ENCODE assay signal across 10 cellular contexts in genomic region chr15:34435658-34436057, GRCh38. TPM values are rescaled to one million over a fixed set of nuclear protein-coding genes. Genes with fewer than 3 reads are reported as not detected.
DNase-seq lines count a peak whose midpoint lies in the region; TF ChIP-seq lines count a peak whose summit lies in the region.
"Had no signal": no experiment of that assay in that cellular context is flagged by ENCODE, and none has a peak within 500 bp of the region (broad histone marks: within the 10 kb centered on the region; RNA-seq: fewer than 3 reads in every experiment).

No MANE protein-coding gene starts in this region.

- TF ChIP-seq CTCF in MM.1S (IDR thresholded peaks at IDR 0.05; ENCODE audit: low read length), result no peak
- TF ChIP-seq CTCF in breast epithelium (IDR thresholded peaks at IDR 0.05), result no peak

- no peak overlapping the region for H3K27ac ChIP-seq in CD8-positive, alpha-beta memory T cell (ENCODE audit: low read depth, low read length)
- H3K27ac ChIP-seq in MM.1S (ENCODE audit: low read length) (no peak overlapping the region), breast epithelium (no peak overlapping the region)
- H3K27ac ChIP-seq: cardiac muscle cell had no signal

- H3K36me3 Mint-ChIP-seq in CD8-positive, alpha-beta memory T cell, result peaks cover 0 to 45% (median 2%) of the 10 kb centered on the region in 3 donors

- peak overlapping the region in 5 of 7 donors; percentile 68 to 89 (median 86) for H3K4me3 Mint-ChIP-seq in CD8-positive, alpha-beta memory T cell

- H3K9ac ChIP-seq in MM.1S (ENCODE audit: low read length), result peak overlapping the region; percentile 78; the same call in 1 of the 2 replicates

- H3K27me3 ChIP-seq in CD8-positive, alpha-beta memory T cell (ENCODE audit: insufficient read depth, low read length, poor library complexity, severe bottlenecking), result no peaks in the 10 kb centered on the region
- no peaks in the 10 kb centered on the region for H3K27me3 ChIP-seq in MM.1S (replicated peaks; ENCODE audit: insufficient read depth, low read length)
- no peaks in the 10 kb centered on the region for H3K27me3 ChIP-seq in breast epithelium
- H3K27me3 ChIP-seq in neuron (ENCODE audit: insufficient read depth, low read length), result no peaks in the 10 kb centered on the region
- H3K27me3 ChIP-seq: cardiac muscle cell had no signal

- peaks cover 6% of the 10 kb centered on the region; the same call in 1 of the 2 replicates for H4K20me1 ChIP-seq in MM.1S (ENCODE audit: insufficient read depth, low read length)

- no peaks in the 10 kb centered on the region for H3K36me3 ChIP-seq in CD8-positive, alpha-beta memory T cell (ENCODE audit: insufficient read depth, low read length)
- H3K36me3 ChIP-seq in MM.1S (replicated peaks; ENCODE audit: insufficient read depth, low read length) (no peaks in the 10 kb centered on the region), breast epithelium (no peaks in the 10 kb centered on the region), neuron (ENCODE audit: insufficient read depth, low read length) (peaks cover 10% of the 10 kb centered on the region)

- H3K9me3 Mint-ChIP-seq in CD8-positive, alpha-beta memory T cell, result no peaks in the 10 kb centered on the region

- POLR2A ChIA-PET in CD8-positive, alpha-beta memory T cell (lab: Charles Lee), result no interaction called here

- no peak for DNase-seq in CD8-positive, alpha-beta memory T cell
- DNase-seq in MM.1S (no peak), breast epithelium (ENCODE audit: low spot score in 2 of 2) (no peak), NCI-H446 (lab: John Stamatoyannopoulos, UW) (no peak), NK-92 (lab: John Stamatoyannopoulos, UW; ENCODE audit: unreplicated experiment) (no peak)
- DNase-seq in stimulated activated CD4-positive, alpha-beta T cell treated with anti-CD3 and anti-CD28 coated beads, Interleukin-2, amount 100 ng/mL, for 48 hours, result no peak
- DNase-seq: NCI-H1930, occipital lobe had no signal

- no peak for TF ChIP-seq POLR2A in breast epithelium (IDR thresholded peaks at IDR 0.05)

- H2AFZ ChIP-seq in MM.1S (ENCODE audit: low read length), result no peak overlapping the region
- H2AFZ ChIP-seq in neuron (ENCODE audit: low read depth, low read length), result no peak overlapping the region

- peak overlapping the region; percentile 87; the same call in 1 of the 2 replicates for H3K4me2 ChIP-seq in MM.1S (ENCODE audit: low read depth, low read length)

- H3K4me3 ChIP-seq in CD8-positive, alpha-beta memory T cell (ENCODE audit: low read length), result no peak overlapping the region
- H3K4me3 ChIP-seq in MM.1S (ENCODE audit: low read length) (peak overlapping the region; percentile 84), breast epithelium (peak overlapping the region in 2 of 3 donors; percentile 74 to 75), neuron (ENCODE audit: low read length) (peak overlapping the region; percentile 59)

- intact Hi-C loops in breast epithelium (cut with DNase I; ENCODE audit: low total_unique reads), result no loop called here

- no peaks in the 10 kb centered on the region for H3K9me2 ChIP-seq in MM.1S (replicated peaks; ENCODE audit: insufficient read depth, low read length)

- H3K4me1 ChIP-seq in CD8-positive, alpha-beta memory T cell (ENCODE audit: insufficient read depth, low read length), result peaks cover 12% of the 10 kb centered on the region
- H3K4me1 ChIP-seq in MM.1S (ENCODE audit: low read length) (peaks cover 8% of the 10 kb centered on the region; the same call in 1 of the 2 replicates), breast epithelium (no peaks in the 10 kb centered on the region), neuron (ENCODE audit: insufficient read depth, low read length) (peaks cover 11% of the 10 kb centered on the region)

- H3K27me3 Mint-ChIP-seq in CD8-positive, alpha-beta memory T cell, result peaks cover 0 to 2% of the 10 kb centered on the region in 2 donors

- H3F3A ChIP-seq in MM.1S (ENCODE audit: insufficient read depth, low read length), result peaks cover 9% of the 10 kb centered on the region; the same call in 1 of the 2 replicates

- peak overlapping the region in 7 of 8 donors; percentile 34 to 95 (median 61) for H3K27ac Mint-ChIP-seq in CD8-positive, alpha-beta memory T cell

- peaks cover 17 to 33% (median 21%) of the 10 kb centered on the region in 3 donors for H3K4me1 Mint-ChIP-seq in CD8-positive, alpha-beta memory T cell

- CTCF ChIA-PET in CD8-positive, alpha-beta memory T cell (lab: Charles Lee), result no interaction called here

- H3K79me2 ChIP-seq in MM.1S (ENCODE audit: low read length), result peaks cover 55% of the 10 kb centered on the region

- H3K9me3 ChIP-seq in CD8-positive, alpha-beta memory T cell (ENCODE audit: low read length), result no peaks in the 10 kb centered on the region
- H3K9me3 ChIP-seq in MM.1S (replicated peaks; ENCODE audit: insufficient read depth, low read length) (no peaks in the 10 kb centered on the region), breast epithelium (no peaks in the 10 kb centered on the region), neuron (ENCODE audit: low read length) (no peaks in the 10 kb centered on the region)

RNA-seq across cellular contexts. Expression of gene GOLGA8A, which starts 1.9 kb away (rescaled TPM):
- total RNA-seq in CD8-positive, alpha-beta memory T cell, result 100 to 1,000 TPM in 1 of 2 experiments, 10 to 100 TPM in 1; 94.0 to 104 TPM
- 2.6 TPM for polyA plus RNA-seq in CD8-positive, alpha-beta memory T cell
- total RNA-seq in breast epithelium, result 10 to 100 TPM; 33.0 to 77.7 (median 73.4) TPM
